12 cellular contexts compared by ENCODE assay signal in the genomic region with DNA sequence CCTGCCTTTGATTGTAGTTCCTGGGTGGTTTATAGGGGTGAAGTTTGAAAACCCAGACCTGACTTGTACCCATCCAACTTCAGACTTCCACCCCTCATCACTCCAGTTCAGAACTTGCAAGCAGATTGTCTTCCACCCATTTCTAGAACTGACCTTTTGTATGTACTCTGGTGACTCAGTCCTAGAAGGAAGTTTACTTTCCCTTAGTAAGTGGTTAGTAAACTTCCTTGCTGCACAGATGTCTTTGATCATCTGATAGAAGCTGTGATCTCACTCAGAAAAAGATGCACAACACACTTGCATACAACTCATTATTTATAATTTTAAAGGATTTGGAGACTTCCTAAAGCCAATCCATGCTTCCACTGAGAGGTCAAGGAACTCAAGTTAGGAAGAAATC.
DNase-seq lines count a peak whose midpoint lies in the region; ATAC-seq and TF ChIP-seq lines count a peak whose summit lies in the region.
"Had no signal": no experiment of that assay in that cellular context is flagged by ENCODE, and none has a peak within 500 bp of the region (broad histone marks: within the 10 kb centered on the region; RNA-seq: fewer than 3 reads in every experiment).

No MANE protein-coding gene starts in this region.

- no peak overlapping the region for H3K4me3 Mint-ChIP-seq in effector memory CD8-positive, alpha-beta T cell
- H3K4me3 Mint-ChIP-seq: activated naive CD8-positive, alpha-beta T cell treated with anti-CD3 and anti-CD28 coated beads for 36 hours had no signal

- no peaks in the 10 kb centered on the region for H3K36me3 Mint-ChIP-seq in effector memory CD8-positive, alpha-beta T cell (ENCODE audit: insufficient read depth)
- H3K36me3 Mint-ChIP-seq: activated naive CD8-positive, alpha-beta T cell treated with anti-CD3 and anti-CD28 coated beads for 36 hours had no signal

- no peak for TF ChIP-seq POLR2A in right lobe of liver (IDR thresholded peaks at IDR 0.05)

- DNase-seq in COLO829 (ENCODE audit: low spot score) (peak; percentile 37), HS-5 (ENCODE audit: low read depth) (peak; percentile 76), astrocyte of the hippocampus (ENCODE audit: low read depth, low spot score) (peak; percentile 23), right lobe of liver (no peak), NCI-H1436 treated with DMSO at 0.1 percent for 48 hours (lab: John Stamatoyannopoulos, UW) (no peak)
- no peak for DNase-seq in activated CD4-positive, alpha-beta T cell treated with anti-CD3 and anti-CD28 coated beads for 1 hour
- no peak for DNase-seq in effector memory CD8-positive, alpha-beta T cell
- DNase-seq: activated CD4-positive, alpha-beta T cell treated with anti-CD3 and anti-CD28 coated beads, Interleukin-2, amount 50 U/mL, for 4 hours; activated naive CD8-positive, alpha-beta T cell treated with anti-CD3 and anti-CD28 coated beads for 36 hours; heart right ventricle; substantia nigra had no signal

- peak in 3 of 4 donors; percentile 43 to 65 (median 57) for ATAC-seq in right lobe of liver
- no peak for ATAC-seq in GM19463 (IDR thresholded peaks at IDR 0.05; ENCODE audit: unreplicated experiment)
- ATAC-seq in effector memory CD8-positive, alpha-beta T cell (replicated peaks): no peak

- H3K27ac ChIP-seq in right lobe of liver: no peak overlapping the region

- no peak for TF ChIP-seq CTCF in right lobe of liver (IDR thresholded peaks at IDR 0.05)

- H3K9me3 Mint-ChIP-seq in effector memory CD8-positive, alpha-beta T cell: peaks cover 0 to 1% of the 10 kb centered on the region in 2 donors
- H3K9me3 Mint-ChIP-seq: activated naive CD8-positive, alpha-beta T cell treated with anti-CD3 and anti-CD28 coated beads for 36 hours had no signal

- peaks cover 0 to 9% (median 3%) of the 10 kb centered on the region in 4 donors for H3K4me1 ChIP-seq in right lobe of liver

- H3K36me3 ChIP-seq in right lobe of liver: no peaks in the 10 kb centered on the region
- H3K36me3 ChIP-seq: heart right ventricle had no signal

- no peaks in the 10 kb centered on the region for H3K27me3 ChIP-seq in right lobe of liver
- H3K27me3 ChIP-seq: heart right ventricle had no signal

- no peak overlapping the region for H3K4me3 ChIP-seq in right lobe of liver
- H3K4me3 ChIP-seq: heart right ventricle had no signal

- H3K27me3 Mint-ChIP-seq in effector memory CD8-positive, alpha-beta T cell: no peaks in the 10 kb centered on the region
- H3K27me3 Mint-ChIP-seq: activated naive CD8-positive, alpha-beta T cell treated with anti-CD3 and anti-CD28 coated beads for 36 hours had no signal

- no peaks in the 10 kb centered on the region for H3K9me3 ChIP-seq in right lobe of liver
- H3K9me3 ChIP-seq: heart right ventricle had no signal

- H3K4me1 Mint-ChIP-seq in effector memory CD8-positive, alpha-beta T cell (ENCODE audit: low read depth in 2 of 2): no peaks in the 10 kb centered on the region
- H3K4me1 Mint-ChIP-seq: activated naive CD8-positive, alpha-beta T cell treated with anti-CD3 and anti-CD28 coated beads for 36 hours had no signal

- H3K27ac Mint-ChIP-seq in effector memory CD8-positive, alpha-beta T cell: no peak overlapping the region
- H3K27ac Mint-ChIP-seq: activated naive CD8-positive, alpha-beta T cell treated with anti-CD3 and anti-CD28 coated beads for 36 hours had no signal

- intact Hi-C loops in right lobe of liver (cut with DNase I): no loop called here

Comparison
In these comparisons a context has a peak if more than half of its experiments do, and no peak if none do; other contexts are left out.
1. DNase-seq: peak in COLO829 (single experiment), HS-5 (single experiment) and astrocyte of the hippocampus (single experiment); none in right lobe of liver (0 of 3), activated CD4-positive, alpha-beta T cell treated with anti-CD3 and anti-CD28 coated beads for 1 hour (single experiment), NCI-H1436 treated with DMSO at 0.1 percent for 48 hours (single experiment) and effector memory CD8-positive, alpha-beta T cell (0 of 3).
2. ATAC-seq: peak in right lobe of liver (3 of 4); none in GM19463 (single experiment) and effector memory CD8-positive, alpha-beta T cell (single experiment).